8 cellular contexts compared by ENCODE assay signal in genomic region chr16:53434436-53435065, GRCh38. TPM values are rescaled to one million over a fixed set of nuclear protein-coding genes. Genes with fewer than 3 reads are reported as not detected.
DNase-seq lines count a peak whose midpoint lies in the region; ATAC-seq lines count a peak whose summit lies in the region.

A gene with protein sequence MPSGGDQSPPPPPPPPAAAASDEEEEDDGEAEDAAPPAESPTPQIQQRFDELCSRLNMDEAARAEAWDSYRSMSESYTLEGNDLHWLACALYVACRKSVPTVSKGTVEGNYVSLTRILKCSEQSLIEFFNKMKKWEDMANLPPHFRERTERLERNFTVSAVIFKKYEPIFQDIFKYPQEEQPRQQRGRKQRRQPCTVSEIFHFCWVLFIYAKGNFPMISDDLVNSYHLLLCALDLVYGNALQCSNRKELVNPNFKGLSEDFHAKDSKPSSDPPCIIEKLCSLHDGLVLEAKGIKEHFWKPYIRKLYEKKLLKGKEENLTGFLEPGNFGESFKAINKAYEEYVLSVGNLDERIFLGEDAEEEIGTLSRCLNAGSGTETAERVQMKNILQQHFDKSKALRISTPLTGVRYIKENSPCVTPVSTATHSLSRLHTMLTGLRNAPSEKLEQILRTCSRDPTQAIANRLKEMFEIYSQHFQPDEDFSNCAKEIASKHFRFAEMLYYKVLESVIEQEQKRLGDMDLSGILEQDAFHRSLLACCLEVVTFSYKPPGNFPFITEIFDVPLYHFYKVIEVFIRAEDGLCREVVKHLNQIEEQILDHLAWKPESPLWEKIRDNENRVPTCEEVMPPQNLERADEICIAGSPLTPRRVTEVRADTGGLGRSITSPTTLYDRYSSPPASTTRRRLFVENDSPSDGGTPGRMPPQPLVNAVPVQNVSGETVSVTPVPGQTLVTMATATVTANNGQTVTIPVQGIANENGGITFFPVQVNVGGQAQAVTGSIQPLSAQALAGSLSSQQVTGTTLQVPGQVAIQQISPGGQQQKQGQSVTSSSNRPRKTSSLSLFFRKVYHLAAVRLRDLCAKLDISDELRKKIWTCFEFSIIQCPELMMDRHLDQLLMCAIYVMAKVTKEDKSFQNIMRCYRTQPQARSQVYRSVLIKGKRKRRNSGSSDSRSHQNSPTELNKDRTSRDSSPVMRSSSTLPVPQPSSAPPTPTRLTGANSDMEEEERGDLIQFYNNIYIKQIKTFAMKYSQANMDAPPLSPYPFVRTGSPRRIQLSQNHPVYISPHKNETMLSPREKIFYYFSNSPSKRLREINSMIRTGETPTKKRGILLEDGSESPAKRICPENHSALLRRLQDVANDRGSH (plus strand): TSS chr16:53434471. CDS start chr16:53434557, 86 bp downstream.

- H3K27me3 ChIP-seq in effector memory CD4-positive, alpha-beta T cell (replicated peaks; ENCODE audit: control insufficient read depth, insufficient read depth, low read length, poor library complexity, severe bottlenecking) = no peaks in the 10 kb centered on the region

- DNase-seq in AG08395 (ENCODE audit: low spot score) (peak; percentile 44), NCI-H526 (lab: John Stamatoyannopoulos, UW) (peak; percentile 21 to 77), mesenteric fat pad (ENCODE audit: low spot score) (peak; percentile 96)
- peak; percentile 56 to 70 (median 70) for DNase-seq in effector memory CD4-positive, alpha-beta T cell
- DNase-seq in stimulated activated CD8-positive, alpha-beta memory T cell treated with anti-CD3 and anti-CD28 coated beads, Interleukin-15, amount 100 ng/mL, for 48 hours (ENCODE audit: low read depth in 2 of 2) = peak; percentile 40 to 45

- POLR2A ChIA-PET in activated CD8-positive, alpha-beta memory T cell treated with anti-CD3 and anti-CD28 coated beads for 36 hours (lab: Charles Lee) = interaction anchor here (0.6 to 3.2 kb wide), 4 partner anchors 23 to 380 kb away, joined by 3 to 20 read pairs (median 7); partner anchors contain the start of genes AKTIP and CHD9

- H3K4me3 ChIP-seq in effector memory CD4-positive, alpha-beta T cell (ENCODE audit: insufficient read depth, low read depth, low read length, poor library complexity, severe bottlenecking) = peak within 1 kb of the TSS; percentile 95

- CTCF ChIA-PET in activated CD8-positive, alpha-beta memory T cell treated with anti-CD3 and anti-CD28 coated beads for 36 hours (lab: Charles Lee) = interaction anchor here (1.8 kb wide), 1 partner anchor 23 kb away, joined by 4 read pairs; no protein-coding TSS in a partner anchor

- H3K4me1 ChIP-seq in effector memory CD4-positive, alpha-beta T cell (ENCODE audit: control insufficient read depth, insufficient read depth, low read length, poor library complexity, severe bottlenecking) = peaks cover 24% of the 10 kb centered on the region

- H3K36me3 ChIP-seq in effector memory CD4-positive, alpha-beta T cell (ENCODE audit: control insufficient read depth, insufficient read depth, low read length) = peaks cover 6% of the 10 kb centered on the region

- peak; percentile 58 for ATAC-seq in GM18861 (IDR thresholded peaks at IDR 0.05; ENCODE audit: unreplicated experiment)
- ATAC-seq in HG03064 (IDR thresholded peaks at IDR 0.05; ENCODE audit: low read depth, unreplicated experiment) = peak; percentile 76

- no peaks in the 10 kb centered on the region for H3K9me3 ChIP-seq in effector memory CD4-positive, alpha-beta T cell (ENCODE audit: control insufficient read depth, low read length)

- H3K27ac ChIP-seq in effector memory CD4-positive, alpha-beta T cell (ENCODE audit: insufficient read depth, low read length, poor library complexity, severe bottlenecking) = peak within 1 kb of the TSS; percentile 97

RNA-seq across cellular contexts. Expression of the gene that starts here (rescaled TPM):
- total RNA-seq in activated CD8-positive, alpha-beta memory T cell treated with anti-CD3 and anti-CD28 coated beads for 36 hours = 10 to 100 TPM; 47.0 to 49.6 TPM
- total RNA-seq in mesenteric fat pad = 60.0 TPM

Comparison
In these comparisons a context has a peak if more than half of its experiments do, and no peak if none do; other contexts are left out.
1. Peak in every context shown above with its lines: DNase-seq, ATAC-seq, H3K4me3 ChIP-seq and H3K27ac ChIP-seq.
2. DNase-seq: peak in every context shown above with its lines; median percentile 96 in mesenteric fat pad; 70 in effector memory CD4-positive, alpha-beta T cell; 49 in NCI-H526; 44 in AG08395; 42 in stimulated activated CD8-positive, alpha-beta memory T cell treated with anti-CD3 and anti-CD28 coated beads, Interleukin-15, amount 100 ng/mL, for 48 hours.